9 cellular contexts compared by ENCODE assay signal in the genomic region with DNA sequence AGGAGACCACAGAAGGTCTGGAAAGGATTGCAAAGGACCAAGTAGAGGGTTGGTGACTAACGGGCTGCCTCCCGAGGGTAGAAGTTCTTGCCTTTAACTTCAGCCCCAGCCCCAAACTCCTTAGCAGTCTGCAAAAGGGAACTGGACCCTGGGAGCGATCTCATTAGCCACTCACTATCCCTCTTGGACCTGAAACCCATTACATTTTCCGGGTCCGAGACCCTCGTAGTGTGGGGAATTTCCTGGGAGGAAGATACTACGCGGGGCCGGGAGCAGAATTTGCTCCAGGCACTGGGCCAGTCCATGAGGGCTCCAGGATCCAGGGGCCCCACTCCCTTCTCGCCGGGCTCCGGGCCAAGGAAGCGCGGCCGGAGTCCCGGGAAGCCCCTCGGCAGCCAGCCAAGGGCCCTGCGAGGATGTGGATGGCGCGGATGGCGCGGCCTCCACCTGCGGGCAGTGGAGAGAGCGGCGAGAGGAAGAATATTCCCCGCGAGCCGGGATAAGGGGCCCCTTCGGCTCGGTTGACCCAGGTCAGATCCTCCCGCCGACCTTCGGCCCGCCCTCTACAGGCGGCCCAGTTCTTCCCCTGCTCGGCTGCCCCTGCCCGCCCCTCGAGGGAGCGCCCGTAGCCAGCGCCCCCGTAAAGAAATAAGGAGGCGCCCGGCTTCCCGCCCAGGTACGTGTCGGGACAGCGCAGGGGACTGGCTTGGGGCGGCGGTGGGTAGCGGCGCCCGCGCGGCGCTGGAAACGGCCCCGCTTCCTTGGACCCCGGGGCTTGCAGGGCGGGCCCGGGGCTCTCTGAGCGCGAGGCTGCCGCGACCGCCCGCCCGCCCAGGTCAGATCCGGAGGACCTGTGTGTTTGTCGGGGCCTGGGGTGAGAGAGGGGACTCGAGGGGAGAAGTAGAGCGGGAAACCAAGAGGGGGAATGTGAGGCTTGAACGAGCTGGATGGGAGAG. TPM values are rescaled to one million over a fixed set of nuclear protein-coding genes. Genes with fewer than 3 reads are reported as not detected.
A peak's percentile ranks its signal among the peaks of the same experiment; 100 is the strongest.
DNase-seq lines count a peak whose midpoint lies in the region; ATAC-seq, FAIRE-seq and TF ChIP-seq lines count a peak whose summit lies in the region.
"Had no signal": no experiment of that assay in that cellular context is flagged by ENCODE, and none has a peak within 500 bp of the region (broad histone marks: within the 10 kb centered on the region; RNA-seq: fewer than 3 reads in every experiment).

MYO3A (plus strand) TSS at position 577 of the 956 bp plus-strand sequence. CDS start 17,882 bp downstream, outside the sequence.

- TF ChIP-seq CTCF in astrocyte (IDR thresholded peaks at IDR 0.05; ENCODE audit: insufficient read depth, low read depth, low read length) (no peak), lower lobe of right lung (IDR thresholded peaks at IDR 0.05) (no peak), tibial nerve (IDR thresholded peaks at IDR 0.05) (no peak)

- H3K36me3 ChIP-seq in astrocyte (ENCODE audit: insufficient read depth, low read length) (no peaks in the 10 kb centered on the region), lower lobe of right lung (no peaks in the 10 kb centered on the region), tibial nerve (no peaks in the 10 kb centered on the region)

- FAIRE-seq in astrocyte (lab: Jason Lieb, UNC) = no peak

- no peaks in the 10 kb centered on the region for H3K27me3 ChIP-seq in astrocyte (ENCODE audit: insufficient read depth, low read length)
- peaks cover 38% of the 10 kb centered on the region for H3K27me3 ChIP-seq in lower lobe of right lung (ENCODE audit: low read depth)
- H3K27me3 ChIP-seq in tibial nerve = peaks cover 0 to 29% of the 10 kb centered on the region in 2 donors

- no peak for TF ChIP-seq POLR2A in tibial nerve (IDR thresholded peaks at IDR 0.05)

- peak within 1 kb of the TSS; percentile 74 for H3K9ac ChIP-seq in astrocyte (ENCODE audit: low read length)

- H3K9me3 ChIP-seq in astrocyte (ENCODE audit: insufficient read depth, low read depth, low read length) (no peaks in the 10 kb centered on the region), lower lobe of right lung (no peaks in the 10 kb centered on the region), tibial nerve (peaks cover 0 to 4% (median 0%) of the 10 kb centered on the region in 4 donors)

- 5% methylated on average over 48 to 60 of the region's 73 CpGs for WGBS in tibial nerve, 2 donors

- no peak for DNase-seq in activated CD4-positive, alpha-beta memory T cell treated with anti-CD3 and anti-CD28 coated beads for 36 hours
- no peak for DNase-seq in activated CD4-positive, alpha-beta memory T cell treated with anti-CD3 and anti-CD28 coated beads, Interleukin-2, amount 10 ng/mL, durations not matched to agents 7 days and 5 days
- no peak for DNase-seq in astrocyte (ENCODE audit: low read depth)
- no peak for DNase-seq in lower lobe of right lung
- no peak for DNase-seq in tibial nerve (ENCODE audit: low spot score in 2 of 2)
- no peak for DNase-seq in NCI-H1105 treated with DMSO at 0.1 percent for 48 hours (lab: John Stamatoyannopoulos, UW)
- no peak for DNase-seq in SHP77 treated with DMSO at 0.1 percent for 48 hours (lab: John Stamatoyannopoulos, UW)

- peak within 1 kb of the TSS; percentile 97 for H2AFZ ChIP-seq in astrocyte (ENCODE audit: low read depth, low read length)

- no peak for TF ChIP-seq EP300 in tibial nerve (IDR thresholded peaks at IDR 0.05)

- peak within 1 kb of the TSS; percentile 97 for H3K4me2 ChIP-seq in astrocyte (ENCODE audit: low read length)

- H3K4me3 ChIP-seq in astrocyte (ENCODE audit: insufficient read depth, low read depth, low read length) (peak within 1 kb of the TSS; percentile 61), lower lobe of right lung (peak within 1 kb of the TSS; percentile 41), tibial nerve (peak within 1 kb of the TSS in 3 of 4 donors; percentile 17 to 49 (median 29))

- POLR2A ChIA-PET in activated CD4-positive, alpha-beta memory T cell treated with anti-CD3 and anti-CD28 coated beads for 36 hours (lab: Charles Lee) = no interaction called here
- POLR2A ChIA-PET in activated CD4-positive, alpha-beta memory T cell treated with anti-CD3 and anti-CD28 coated beads, Interleukin-2, amount 10 ng/mL, durations not matched to agents 7 days and 5 days (lab: Charles Lee) = no interaction called here

- H3K36me3 Mint-ChIP-seq in activated CD4-positive, alpha-beta memory T cell treated with anti-CD3 and anti-CD28 coated beads for 36 hours = no peaks in the 10 kb centered on the region
- no peaks in the 10 kb centered on the region for H3K36me3 Mint-ChIP-seq in activated CD4-positive, alpha-beta memory T cell treated with anti-CD3 and anti-CD28 coated beads, Interleukin-2, amount 10 ng/mL, durations not matched to agents 7 days and 5 days (ENCODE audit: low read depth)
- no peaks in the 10 kb centered on the region for H3K36me3 Mint-ChIP-seq in astrocyte (ENCODE audit: low read depth, unreplicated experiment)

- no peaks in the 10 kb centered on the region for H4K20me1 ChIP-seq in astrocyte (ENCODE audit: insufficient read depth, low read length)

- H3K27ac ChIP-seq in astrocyte (ENCODE audit: low read depth, low read length) (no peak within 1 kb of the TSS), lower lobe of right lung (no peak within 1 kb of the TSS), tibial nerve (no peak within 1 kb of the TSS)

- H3K4me1 ChIP-seq in astrocyte (ENCODE audit: insufficient read depth, low read length) (peaks cover 2% of the 10 kb centered on the region), lower lobe of right lung (no peaks in the 10 kb centered on the region), tibial nerve (peaks cover 0 to 18% (median 0%) of the 10 kb centered on the region in 4 donors)

- no peak within 1 kb of the TSS for H3K27ac Mint-ChIP-seq in activated CD4-positive, alpha-beta memory T cell treated with anti-CD3 and anti-CD28 coated beads for 36 hours
- no peak within 1 kb of the TSS for H3K27ac Mint-ChIP-seq in activated CD4-positive, alpha-beta memory T cell treated with anti-CD3 and anti-CD28 coated beads, Interleukin-2, amount 10 ng/mL, durations not matched to agents 7 days and 5 days
- peak within 1 kb of the TSS; percentile 5 for H3K27ac Mint-ChIP-seq in astrocyte (ENCODE audit: unreplicated experiment)

- H3K79me2 ChIP-seq in astrocyte (ENCODE audit: insufficient read depth, low read length) = no peaks in the 10 kb centered on the region

- CTCF ChIA-PET in activated CD4-positive, alpha-beta memory T cell treated with anti-CD3 and anti-CD28 coated beads for 36 hours (lab: Charles Lee) = interaction anchor here (0.6 kb wide), 1 partner anchor 62 kb away, joined by 5 read pairs; no protein-coding TSS in a partner anchor
- CTCF ChIA-PET in activated CD4-positive, alpha-beta memory T cell treated with anti-CD3 and anti-CD28 coated beads, Interleukin-2, amount 10 ng/mL, durations not matched to agents 7 days and 5 days (lab: Charles Lee) = interaction anchor here (0.8 kb wide), 1 partner anchor 200 kb away, joined by 3 read pairs; no protein-coding TSS in a partner anchor

- H3K4me3 Mint-ChIP-seq in activated CD4-positive, alpha-beta memory T cell treated with anti-CD3 and anti-CD28 coated beads for 36 hours = peak within 1 kb of the TSS; percentile 40
- H3K4me3 Mint-ChIP-seq in activated CD4-positive, alpha-beta memory T cell treated with anti-CD3 and anti-CD28 coated beads, Interleukin-2, amount 10 ng/mL, durations not matched to agents 7 days and 5 days = no peak within 1 kb of the TSS
- H3K4me3 Mint-ChIP-seq in astrocyte (ENCODE audit: unreplicated experiment) = peak within 1 kb of the TSS; percentile 84

- no peaks in the 10 kb centered on the region for H3K9me3 Mint-ChIP-seq in activated CD4-positive, alpha-beta memory T cell treated with anti-CD3 and anti-CD28 coated beads for 36 hours
- no peaks in the 10 kb centered on the region for H3K9me3 Mint-ChIP-seq in activated CD4-positive, alpha-beta memory T cell treated with anti-CD3 and anti-CD28 coated beads, Interleukin-2, amount 10 ng/mL, durations not matched to agents 7 days and 5 days
- no peaks in the 10 kb centered on the region for H3K9me3 Mint-ChIP-seq in astrocyte (ENCODE audit: unreplicated experiment)

- ATAC-seq in lower lobe of right lung = peak; percentile 61 to 67
- ATAC-seq in HG03095 (IDR thresholded peaks at IDR 0.05; ENCODE audit: unreplicated experiment) = no peak

- H3K27me3 Mint-ChIP-seq in activated CD4-positive, alpha-beta memory T cell treated with anti-CD3 and anti-CD28 coated beads for 36 hours = peaks cover 35% of the 10 kb centered on the region
- H3K27me3 Mint-ChIP-seq in activated CD4-positive, alpha-beta memory T cell treated with anti-CD3 and anti-CD28 coated beads, Interleukin-2, amount 10 ng/mL, durations not matched to agents 7 days and 5 days = peaks cover 28% of the 10 kb centered on the region
- H3K27me3 Mint-ChIP-seq in astrocyte (ENCODE audit: low read depth, unreplicated experiment) = peaks cover 22% of the 10 kb centered on the region

- intact Hi-C loops in activated CD4-positive, alpha-beta memory T cell treated with anti-CD3 and anti-CD28 coated beads for 36 hours (cut with micrococcal nuclease) = no loop called here
- intact Hi-C loops in lower lobe of right lung (cut with DNase I) = no loop called here

- H3K4me1 Mint-ChIP-seq in activated CD4-positive, alpha-beta memory T cell treated with anti-CD3 and anti-CD28 coated beads for 36 hours (ENCODE audit: low read depth) = peaks cover 5% of the 10 kb centered on the region
- H3K4me1 Mint-ChIP-seq in activated CD4-positive, alpha-beta memory T cell treated with anti-CD3 and anti-CD28 coated beads, Interleukin-2, amount 10 ng/mL, durations not matched to agents 7 days and 5 days = no peaks in the 10 kb centered on the region
- no peaks in the 10 kb centered on the region for H3K4me1 Mint-ChIP-seq in astrocyte (ENCODE audit: low read depth, unreplicated experiment)

RNA-seq across cellular contexts. Expression of gene MYO3A, which starts in this region (rescaled TPM):
- not detected for total RNA-seq in activated CD4-positive, alpha-beta memory T cell treated with anti-CD3 and anti-CD28 coated beads for 36 hours
- total RNA-seq in activated CD4-positive, alpha-beta memory T cell treated with anti-CD3 and anti-CD28 coated beads, Interleukin-2, amount 10 ng/mL, durations not matched to agents 7 days and 5 days = not detected
- 0.23 TPM in 1 of 2 replicates, not detected in the other for total RNA-seq in astrocyte
- total RNA-seq in lower lobe of right lung = 0.44 TPM
- total RNA-seq in tibial nerve = under 1 TPM in 3 of 4 donors, not detected in 1; 0.21 to 0.39 (median 0.22) TPM
- total RNA-seq: dermis microvascular lymphatic vessel endothelial cell had no signal

Comparison
In these comparisons a context has a peak if more than half of its experiments do, and no peak if none do; other contexts are left out.
1. Peak in ATAC-seq and H3K4me3 ChIP-seq in lower lobe of right lung; RNA of the gene not detected or under 1 TPM.